Comparison of ENCODE assay signal across 40 cellular contexts in genomic region chr4:130896920-130897319, GRCh38.
"Had no signal": no experiment of that assay in that cellular context is flagged by ENCODE, and none has a peak within 500 bp of the region (broad histone marks: within the 10 kb centered on the region; RNA-seq: fewer than 3 reads in every experiment).

No MANE protein-coding gene starts in this region.

- ATAC-seq: activated naive CD4-positive, alpha-beta T cell treated with anti-CD3 and anti-CD28 coated beads, Interleukin-2, amount 50 U/mL, for 72 hours; activated naive CD8-positive, alpha-beta T cell treated with anti-CD3 and anti-CD28 coated beads, Interleukin-2, amount 50 U/mL, for 24 hours; activated T-cell treated with anti-CD3 and anti-CD28 coated beads, Interleukin-2, amount 50 U/mL, for 4 hours; activated T-cell treated with anti-CD3 and anti-CD28 coated beads, Interleukin-2, amount 50 U/mL, for 72 hours; activated T-helper 17 cell treated with anti-CD3 and anti-CD28 coated beads, Interleukin-2, amount 50 U/mL, for 72 hours; body of pancreas had no signal

- DNase-seq: activated effector memory CD4-positive, alpha-beta T cell treated with anti-CD3 and anti-CD28 coated beads, Interleukin-2, amount 50 U/mL, for 16 hours; activated effector memory CD4-positive, alpha-beta T cell treated with Interleukin-2 at 50 U/mL for 16 hours; activated gamma-delta T cell; activated gamma-delta T cell treated with Interleukin-2 at 50 U/mL for 16 hours; activated naive CD4-positive, alpha-beta T cell; activated naive CD4-positive, alpha-beta T cell treated with anti-CD3 and anti-CD28 coated beads for 36 hours; activated naive CD4-positive, alpha-beta T cell treated with anti-CD3 and anti-CD28 coated beads, Interleukin-2, amount 10 ng/mL, durations not matched to agents 7 days and 5 days; activated naive CD4-positive, alpha-beta T cell treated with anti-CD3 and anti-CD28 coated beads, Interleukin-2, amount 50 U/mL, for 16 hours; activated naive CD4-positive, alpha-beta T cell treated with Interleukin-2 at 50 U/mL for 16 hours; activated naive CD8-positive, alpha-beta T cell treated with anti-CD3 and anti-CD28 coated beads for 36 hours; activated naive CD8-positive, alpha-beta T cell treated with anti-CD3 and anti-CD28 coated beads, Interleukin-2, amount 10 ng/mL, durations not matched to agents 7 days and 5 days; activated naive CD8-positive, alpha-beta T cell treated with anti-CD3 and anti-CD28 coated beads, Interleukin-2, amount 50 U/mL, for 24 hours; activated T-cell treated with anti-CD3 and anti-CD28 coated beads, Interleukin-2, amount 50 U/mL, for 1 hour; activated T-cell treated with anti-CD3 and anti-CD28 coated beads, Interleukin-2, amount 50 U/mL, for 24 hours; activated T-cell treated with anti-CD3 and anti-CD28 coated beads, Interleukin-2, amount 50 U/mL, for 4 hours; activated T-cell treated with anti-CD3 and anti-CD28 coated beads, Interleukin-2, amount 50 U/mL, for 48 hours; activated T-cell treated with anti-CD3 and anti-CD28 coated beads, Interleukin-2, amount 50 U/mL, for 72 hours; adrenal gland; amniotic stem cell; amygdala; anterior cingulate cortex; aorta; brain microvascular endothelial cell; caudate nucleus; central memory CD4-positive, alpha-beta T cell; cerebellar nuclear complex had no signal

- H3K4me1 ChIP-seq: adrenal gland, ascending aorta, breast epithelium had no signal

- H3K36me3 Mint-ChIP-seq: activated naive CD4-positive, alpha-beta T cell treated with anti-CD3 and anti-CD28 coated beads, Interleukin-2, amount 10 ng/mL, durations not matched to agents 7 days and 5 days; activated naive CD4-positive, alpha-beta T cell treated with anti-CD3 and anti-CD28 coated beads, Interleukin-2, amount 50 U/mL, for 24 hours; activated naive CD4-positive, alpha-beta T cell treated with anti-CD3 and anti-CD28 coated beads, Interleukin-2, amount 50 U/mL, for 72 hours; activated naive CD8-positive, alpha-beta T cell; activated naive CD8-positive, alpha-beta T cell treated with anti-CD3 and anti-CD28 coated beads for 36 hours; activated naive CD8-positive, alpha-beta T cell treated with anti-CD3 and anti-CD28 coated beads, Interleukin-2, amount 10 ng/mL, durations not matched to agents 7 days and 5 days; brain had no signal

- H3K4me3 ChIP-seq: adrenal gland, ascending aorta, body of pancreas, breast epithelium, cardiac muscle cell had no signal

- H3K4me1 Mint-ChIP-seq: activated naive CD4-positive, alpha-beta T cell treated with anti-CD3 and anti-CD28 coated beads, Interleukin-2, amount 10 ng/mL, durations not matched to agents 7 days and 5 days; activated naive CD4-positive, alpha-beta T cell treated with anti-CD3 and anti-CD28 coated beads, Interleukin-2, amount 50 U/mL, for 24 hours; activated naive CD8-positive, alpha-beta T cell treated with anti-CD3 and anti-CD28 coated beads for 36 hours; activated naive CD8-positive, alpha-beta T cell treated with anti-CD3 and anti-CD28 coated beads, Interleukin-2, amount 10 ng/mL, durations not matched to agents 7 days and 5 days; activated naive CD8-positive, alpha-beta T cell treated with anti-CD3 and anti-CD28 coated beads, Interleukin-2, amount 50 U/mL, for 24 hours; activated T-helper 17 cell treated with anti-CD3 and anti-CD28 coated beads, Interleukin-2, amount 50 U/mL, for 72 hours; brain; central memory CD8-positive, alpha-beta T cell had no signal

- H3K4me3 Mint-ChIP-seq: activated naive CD4-positive, alpha-beta T cell treated with anti-CD3 and anti-CD28 coated beads for 36 hours; activated naive CD4-positive, alpha-beta T cell treated with anti-CD3 and anti-CD28 coated beads, Interleukin-2, amount 10 ng/mL, durations not matched to agents 7 days and 5 days; activated naive CD4-positive, alpha-beta T cell treated with anti-CD3 and anti-CD28 coated beads, Interleukin-2, amount 50 U/mL, for 24 hours; activated naive CD8-positive, alpha-beta T cell; activated naive CD8-positive, alpha-beta T cell treated with anti-CD3 and anti-CD28 coated beads for 36 hours; activated naive CD8-positive, alpha-beta T cell treated with anti-CD3 and anti-CD28 coated beads, Interleukin-2, amount 10 ng/mL, durations not matched to agents 7 days and 5 days; activated naive CD8-positive, alpha-beta T cell treated with anti-CD3 and anti-CD28 coated beads, Interleukin-2, amount 50 U/mL, for 24 hours; activated T-cell treated with anti-CD3 and anti-CD28 coated beads, Interleukin-2, amount 50 U/mL, for 24 hours; activated T-cell treated with anti-CD3 and anti-CD28 coated beads, Interleukin-2, amount 50 U/mL, for 4 hours; activated T-cell treated with anti-CD3 and anti-CD28 coated beads, Interleukin-2, amount 50 U/mL, for 72 hours; activated T-helper 1 cell treated with anti-CD3 and anti-CD28 coated beads, Interleukin-12 subunit alpha, Interleukin-12 subunit beta, Interleukin-2, Interleukin-4 antibody, amounts not matched to agents 30 ng/mL and 10 ng/mL and 1 ng/mL, durations not matched to agents 14 hours and 24 hours and 36 hours; activated T-helper 17 cell treated with anti-CD3 and anti-CD28 coated beads, Interleukin-2, amount 50 U/mL, for 72 hours; brain; central memory CD8-positive, alpha-beta T cell had no signal

- H3K27ac Mint-ChIP-seq: activated naive CD4-positive, alpha-beta T cell treated with anti-CD3 and anti-CD28 coated beads for 36 hours; activated naive CD4-positive, alpha-beta T cell treated with anti-CD3 and anti-CD28 coated beads, Interleukin-2, amount 10 ng/mL, durations not matched to agents 7 days and 5 days; activated naive CD4-positive, alpha-beta T cell treated with anti-CD3 and anti-CD28 coated beads, Interleukin-2, amount 50 U/mL, for 24 hours; activated naive CD4-positive, alpha-beta T cell treated with anti-CD3 and anti-CD28 coated beads, Interleukin-2, amount 50 U/mL, for 72 hours; activated naive CD8-positive, alpha-beta T cell; activated naive CD8-positive, alpha-beta T cell treated with anti-CD3 and anti-CD28 coated beads for 36 hours; activated naive CD8-positive, alpha-beta T cell treated with anti-CD3 and anti-CD28 coated beads, Interleukin-2, amount 10 ng/mL, durations not matched to agents 7 days and 5 days; activated naive CD8-positive, alpha-beta T cell treated with anti-CD3 and anti-CD28 coated beads, Interleukin-2, amount 50 U/mL, for 24 hours; activated T-cell treated with anti-CD3 and anti-CD28 coated beads, Interleukin-2, amount 50 U/mL, for 24 hours; activated T-cell treated with anti-CD3 and anti-CD28 coated beads, Interleukin-2, amount 50 U/mL, for 72 hours; activated T-helper 1 cell treated with anti-CD3 and anti-CD28 coated beads, Interleukin-12 subunit alpha, Interleukin-12 subunit beta, Interleukin-2, Interleukin-4 antibody, amounts not matched to agents 30 ng/mL and 10 ng/mL and 1 ng/mL, durations not matched to agents 14 hours and 24 hours and 36 hours; activated T-helper 17 cell treated with anti-CD3 and anti-CD28 coated beads, Interleukin-2, amount 50 U/mL, for 72 hours; activated T-helper 2 cell treated with anti-CD3 and anti-CD28 coated beads, Interferon-gamma antibody, Interleukin-2, Interleukin-4, amounts not matched to agents 10 μg/mL and 5 μg/mL and 100 μg/mL, durations not matched to agents 14 hours and 24 hours and 36 hours; brain had no signal

- H3K27ac ChIP-seq: adrenal gland, ascending aorta, body of pancreas, brain microvascular endothelial cell, breast epithelium, cardiac muscle cell had no signal

- H3K9me3 Mint-ChIP-seq: activated naive CD4-positive, alpha-beta T cell treated with anti-CD3 and anti-CD28 coated beads for 36 hours; activated naive CD4-positive, alpha-beta T cell treated with anti-CD3 and anti-CD28 coated beads, Interleukin-2, amount 50 U/mL, for 24 hours; activated naive CD8-positive, alpha-beta T cell treated with anti-CD3 and anti-CD28 coated beads, Interleukin-2, amount 10 ng/mL, durations not matched to agents 7 days and 5 days; activated T-helper 1 cell treated with anti-CD3 and anti-CD28 coated beads, Interleukin-12 subunit alpha, Interleukin-12 subunit beta, Interleukin-2, Interleukin-4 antibody, amounts not matched to agents 30 ng/mL and 10 ng/mL and 1 ng/mL, durations not matched to agents 14 hours and 24 hours and 36 hours; brain had no signal

- FAIRE-seq: astrocyte, bronchial epithelial cell had no signal

- H3K36me3 ChIP-seq: adrenal gland, ascending aorta, brain microvascular endothelial cell, breast epithelium, cardiac muscle cell had no signal

- H3K27me3 ChIP-seq: adrenal gland, ascending aorta, body of pancreas, brain microvascular endothelial cell, breast epithelium, cardiac muscle cell had no signal

- H3K9me3 ChIP-seq: adrenal gland, ascending aorta, body of pancreas, breast epithelium had no signal

- H3K27me3 Mint-ChIP-seq: activated naive CD4-positive, alpha-beta T cell treated with anti-CD3 and anti-CD28 coated beads, Interleukin-2, amount 10 ng/mL, durations not matched to agents 7 days and 5 days; activated naive CD4-positive, alpha-beta T cell treated with anti-CD3 and anti-CD28 coated beads, Interleukin-2, amount 50 U/mL, for 24 hours; activated naive CD8-positive, alpha-beta T cell; activated naive CD8-positive, alpha-beta T cell treated with anti-CD3 and anti-CD28 coated beads for 36 hours; activated naive CD8-positive, alpha-beta T cell treated with anti-CD3 and anti-CD28 coated beads, Interleukin-2, amount 10 ng/mL, durations not matched to agents 7 days and 5 days; activated naive CD8-positive, alpha-beta T cell treated with anti-CD3 and anti-CD28 coated beads, Interleukin-2, amount 50 U/mL, for 24 hours; activated T-cell treated with anti-CD3 and anti-CD28 coated beads, Interleukin-2, amount 50 U/mL, for 24 hours; activated T-helper 17 cell treated with anti-CD3 and anti-CD28 coated beads, Interleukin-2, amount 50 U/mL, for 72 hours; brain; central memory CD8-positive, alpha-beta T cell had no signal
